In genomic region chr13:51583875-51584730, GRCh38 we compare ENCODE assay signal across 8 cellular contexts. TPM values are rescaled to one million over a fixed set of nuclear protein-coding genes. Genes with fewer than 3 reads are reported as not detected.
DNase-seq lines count a peak whose midpoint lies in the region; ATAC-seq, FAIRE-seq and TF ChIP-seq lines count a peak whose summit lies in the region.

Gene WDFY2 (plus strand): TSS chr13:51584462. CDS start chr13:51584688, 226 bp downstream.

- peak; percentile 82 for ATAC-seq in HG03432 (IDR thresholded peaks at IDR 0.05; ENCODE audit: unreplicated experiment)

- DNase-seq in AML-193 (lab: John Stamatoyannopoulos, UW) (peak; percentile 100), NCI-H510A (lab: John Stamatoyannopoulos, UW) (peak; percentile 98), chondrocyte (ENCODE audit: low spot score) (peak; percentile 100), kidney (peak; percentile 100)
- DNase-seq in activated CD4-positive, alpha-beta T cell treated with anti-CD3 and anti-CD28 coated beads for 1 hour: peak; percentile 99
- peak; percentile 99 for DNase-seq in stimulated activated CD4-positive, alpha-beta T cell treated with anti-CD3 and anti-CD28 coated beads, Interleukin-15, amount 100 ng/mL, for 24 hours

- peak within 1 kb of the TSS; percentile 77 to 82 for H3K9ac ChIP-seq in kidney (ENCODE audit: low read length in 2 of 2)

- intact Hi-C loops in kidney (cut with DNase I): loop anchor here (10.0 kb wide), 1 partner anchor 129 kb away; the partner anchor contains the start of gene INTS6

- peak within 1 kb of the TSS; percentile 77 to 80 for H3K27ac ChIP-seq in kidney (ENCODE audit: low read depth in 2 of 2, low read length in 2 of 2)

- no peaks in the 10 kb centered on the region for H3K27me3 Mint-ChIP-seq in chondrocyte (ENCODE audit: low read depth)

- peak within 1 kb of the TSS; percentile 95 for H3K27ac Mint-ChIP-seq in chondrocyte (ENCODE audit: unreplicated experiment)

- H3K4me3 ChIP-seq in kidney (ENCODE audit: low read length in 2 of 2): peak within 1 kb of the TSS; percentile 78 to 93

- TF ChIP-seq POLR2A in GM19099 (IDR thresholded peaks at IDR 0.05; ENCODE audit: extremely low read depth, insufficient read length, low read depth): peak; percentile 60

- no peaks in the 10 kb centered on the region for H3K9me3 ChIP-seq in kidney (ENCODE audit: control insufficient read depth in 1 of 2, low read length in 2 of 2)

- H3K36me3 Mint-ChIP-seq in chondrocyte (ENCODE audit: low read depth): no peaks in the 10 kb centered on the region

- no peaks in the 10 kb centered on the region for H3K9me3 Mint-ChIP-seq in chondrocyte (ENCODE audit: low read depth)

- peak; percentile 96 for FAIRE-seq in kidney (lab: Jason Lieb, UNC)

- H3K36me3 ChIP-seq in kidney (ENCODE audit: control insufficient read depth in 1 of 2, insufficient read depth in 2 of 2, low read length in 2 of 2): no peaks in the 10 kb centered on the region

- no peak for TF ChIP-seq CTCF in chondrocyte (IDR thresholded peaks at IDR 0.05)
- TF ChIP-seq CTCF in kidney (IDR thresholded peaks at IDR 0.05; ENCODE audit: borderline replicate concordance, extremely low read depth, insufficient read depth): peak; percentile 23

- peaks cover 22% of the 10 kb centered on the region for H3K4me1 Mint-ChIP-seq in chondrocyte (ENCODE audit: low read depth)

- peak within 1 kb of the TSS; percentile 87 for H3K4me3 Mint-ChIP-seq in chondrocyte (ENCODE audit: unreplicated experiment)

- peaks cover 0 to 2% of the 10 kb centered on the region in 2 donors for H3K4me1 ChIP-seq in kidney (ENCODE audit: control insufficient read depth in 1 of 2, insufficient read depth in 1 of 2, low read depth in 1 of 2, low read length in 2 of 2)

RNA-seq across cellular contexts. Expression of gene WDFY2, which starts in this region (rescaled TPM):
- total RNA-seq in chondrocyte (3.9 to 5.7 TPM (median 4.0 TPM) in 3 replicates), kidney (13.0 TPM)
- 4.8 TPM for polyA plus RNA-seq in kidney (ENCODE audit: insufficient read depth, low read depth, low replicate concordance)

Comparison
In these comparisons a context has a peak if more than half of its experiments do, and no peak if none do; other contexts are left out.
1. Peak in every context shown above with its lines: DNase-seq, ATAC-seq, H3K4me3 ChIP-seq and H3K27ac ChIP-seq.